ENCODE assay signal across 8 cellular contexts in the genomic region with DNA sequence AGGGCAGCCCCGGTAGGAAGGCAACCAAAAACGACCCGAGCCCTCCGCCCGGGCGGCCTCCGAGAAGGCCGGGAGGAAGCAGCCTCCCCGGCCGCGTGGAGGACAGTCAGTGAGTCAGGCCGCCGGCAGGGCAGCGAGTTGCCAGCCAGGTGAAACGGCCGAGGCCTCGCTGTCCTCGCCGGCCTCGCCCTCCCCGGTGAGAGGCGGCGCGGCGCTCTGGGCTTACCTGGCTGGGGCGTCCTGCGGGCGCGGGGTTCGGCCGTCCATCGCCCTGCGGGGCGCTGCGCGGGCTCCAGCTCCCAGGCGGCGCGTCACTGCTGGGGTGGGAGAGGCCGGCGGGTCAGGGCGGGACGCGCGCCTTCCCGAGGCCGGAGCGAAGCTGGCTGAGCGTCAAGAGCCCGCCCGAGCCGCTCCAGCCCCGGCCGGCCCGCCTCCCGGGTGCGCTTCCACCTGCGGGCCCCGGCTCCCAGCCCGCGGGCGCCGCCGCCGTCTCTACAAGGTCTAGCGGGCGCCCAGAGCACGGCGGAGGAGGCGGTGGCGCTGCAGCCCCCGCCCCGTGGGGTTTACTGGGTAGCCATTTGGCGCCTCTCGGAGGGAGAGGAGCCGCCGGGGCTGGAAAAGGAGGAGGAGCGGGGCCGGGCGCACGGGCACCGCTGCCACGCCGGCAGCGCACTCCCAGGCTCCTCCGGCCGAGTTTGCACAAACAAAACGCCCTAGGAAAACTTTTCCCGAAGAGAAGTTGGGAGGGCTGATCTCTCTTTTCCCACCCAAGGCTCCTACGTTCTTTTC. TPM values are rescaled to one million over a fixed set of nuclear protein-coding genes. Genes with fewer than 3 reads are reported as not detected.
DNase-seq lines count a peak whose midpoint lies in the region; ATAC-seq and TF ChIP-seq lines count a peak whose summit lies in the region.

No MANE protein-coding gene starts in this region.

- H3K4me1 ChIP-seq in neutrophil (ENCODE audit: control insufficient read depth in 1 of 2, insufficient read depth in 1 of 2, low read depth in 1 of 2, low read length in 1 of 2), result peaks cover 18 to 25% of the 10 kb centered on the region in 2 experiments

- H3K9me3 Mint-ChIP-seq in CD4-positive, alpha-beta T cell, result no peaks in the 10 kb centered on the region
- no peaks in the 10 kb centered on the region for H3K9me3 Mint-ChIP-seq in activated naive CD4-positive, alpha-beta T cell treated with anti-CD3 and anti-CD28 coated beads, Interleukin-2, amount 50 U/mL, for 24 hours
- no peaks in the 10 kb centered on the region for H3K9me3 Mint-ChIP-seq in glutamatergic neuron (ENCODE audit: unreplicated experiment)

- peaks cover 66% of the 10 kb centered on the region for H3K27me3 Mint-ChIP-seq in CD4-positive, alpha-beta T cell
- H3K27me3 Mint-ChIP-seq in activated naive CD4-positive, alpha-beta T cell treated with anti-CD3 and anti-CD28 coated beads, Interleukin-2, amount 50 U/mL, for 24 hours, result peaks cover 23% of the 10 kb centered on the region
- peaks cover 3% of the 10 kb centered on the region for H3K27me3 Mint-ChIP-seq in glutamatergic neuron (ENCODE audit: unreplicated experiment)

- no peaks in the 10 kb centered on the region for H3K36me3 ChIP-seq in neutrophil

- H3K4me1 Mint-ChIP-seq in CD4-positive, alpha-beta T cell (ENCODE audit: low read depth), result peaks cover 10% of the 10 kb centered on the region
- peaks cover 7% of the 10 kb centered on the region for H3K4me1 Mint-ChIP-seq in activated naive CD4-positive, alpha-beta T cell treated with anti-CD3 and anti-CD28 coated beads, Interleukin-2, amount 50 U/mL, for 24 hours
- H3K4me1 Mint-ChIP-seq in glutamatergic neuron (ENCODE audit: low read depth, unreplicated experiment), result peaks cover 3% of the 10 kb centered on the region

- CTCF ChIA-PET in CD4-positive, alpha-beta T cell (lab: Charles Lee), result no interaction called here

- no peak overlapping the region for H3K27ac Mint-ChIP-seq in CD4-positive, alpha-beta T cell
- no peak overlapping the region for H3K27ac Mint-ChIP-seq in activated naive CD4-positive, alpha-beta T cell treated with anti-CD3 and anti-CD28 coated beads, Interleukin-2, amount 50 U/mL, for 24 hours
- no peak overlapping the region for H3K27ac Mint-ChIP-seq in glutamatergic neuron (ENCODE audit: unreplicated experiment)

- intact Hi-C loops in CD4-positive, alpha-beta T cell (cut with DNase I, micrococcal nuclease), result no loop called here

- ATAC-seq in CD4-positive, alpha-beta T cell (ENCODE audit: poor library complexity), result peak; percentile 34
- ATAC-seq in GM19023 (IDR thresholded peaks at IDR 0.05; ENCODE audit: unreplicated experiment) (peak; percentile 56), HG03108 (IDR thresholded peaks at IDR 0.05; ENCODE audit: unreplicated experiment) (peak; percentile 43)

- H3K4me3 Mint-ChIP-seq in CD4-positive, alpha-beta T cell, result peak overlapping the region; percentile 20
- peak overlapping the region; percentile 68 for H3K4me3 Mint-ChIP-seq in activated naive CD4-positive, alpha-beta T cell treated with anti-CD3 and anti-CD28 coated beads, Interleukin-2, amount 50 U/mL, for 24 hours
- peak overlapping the region; percentile 83 for H3K4me3 Mint-ChIP-seq in glutamatergic neuron (ENCODE audit: unreplicated experiment)

- peaks cover 39% of the 10 kb centered on the region for H3K27me3 ChIP-seq in CD4-positive, alpha-beta T cell (ENCODE audit: control insufficient read depth, insufficient read depth, low read length)
- peaks cover 55% of the 10 kb centered on the region for H3K27me3 ChIP-seq in neutrophil

- no peaks in the 10 kb centered on the region for H3K36me3 Mint-ChIP-seq in CD4-positive, alpha-beta T cell (ENCODE audit: low read depth)
- no peaks in the 10 kb centered on the region for H3K36me3 Mint-ChIP-seq in activated naive CD4-positive, alpha-beta T cell treated with anti-CD3 and anti-CD28 coated beads, Interleukin-2, amount 50 U/mL, for 24 hours
- H3K36me3 Mint-ChIP-seq in glutamatergic neuron (ENCODE audit: unreplicated experiment), result no peaks in the 10 kb centered on the region

- no peak overlapping the region for H3K27ac ChIP-seq in CD4-positive, alpha-beta T cell (ENCODE audit: low read depth, low read length)
- H3K27ac ChIP-seq in neutrophil, result no peak overlapping the region

- no peak for DNase-seq in CD4-positive, alpha-beta T cell
- peak; percentile 34 to 79 for DNase-seq in NCI-H446 (lab: John Stamatoyannopoulos, UW)
- peak; percentile 62 for DNase-seq in glutamatergic neuron
- DNase-seq in middle frontal gyrus (ENCODE audit: extremely low spot score, low spot score), result no peak

- H3K9me3 ChIP-seq in CD4-positive, alpha-beta T cell (ENCODE audit: control insufficient read depth, low read length), result no peaks in the 10 kb centered on the region
- H3K9me3 ChIP-seq in neutrophil, result no peaks in the 10 kb centered on the region

- POLR2A ChIA-PET in CD4-positive, alpha-beta T cell (lab: Charles Lee), result interaction anchor here (1.2 kb wide), 1 partner anchor 596 kb away, joined by 3 read pairs; no protein-coding TSS in a partner anchor

- no peak for TF ChIP-seq CTCF in CD4-positive, alpha-beta T cell (IDR thresholded peaks at IDR 0.05)
- TF ChIP-seq CTCF in glutamatergic neuron (IDR thresholded peaks at IDR 0.05; ENCODE audit: partially characterized antibody, unreplicated experiment), result no peak
- no peak for TF ChIP-seq CTCF in neutrophil (IDR thresholded peaks at IDR 0.05)

- peak overlapping the region; percentile 52 to 62 for H3K4me3 ChIP-seq in neutrophil (ENCODE audit: low read depth in 1 of 2, low read length in 1 of 2)

RNA-seq across cellular contexts. Expression of a gene that starts 0.5 kb away (rescaled TPM):
- under 1 TPM in 1 of 2 experiments, not detected in 1; 0.53 TPM for total RNA-seq in CD4-positive, alpha-beta T cell
- 0.91 TPM for total RNA-seq in glutamatergic neuron (ENCODE audit: unreplicated experiment)

Comparison
In these comparisons a context has a peak if more than half of its experiments do, and no peak if none do; other contexts are left out.
1. DNase-seq: peak in NCI-H446 (2 of 2) and glutamatergic neuron (single experiment); none in CD4-positive, alpha-beta T cell (0 of 10) and middle frontal gyrus (single experiment).
2. H3K4me3 Mint-ChIP-seq: peak in every context shown above with its lines; median percentile 83 in glutamatergic neuron; 68 in activated naive CD4-positive, alpha-beta T cell treated with anti-CD3 and anti-CD28 coated beads, Interleukin-2, amount 50 U/mL, for 24 hours; 20 in CD4-positive, alpha-beta T cell.
3. Peak in every context shown above with its lines, with median percentiles within 50 percentile points of each other: ATAC-seq.